Comparison of ENCODE assay signal across 8 cellular contexts in the genomic region with DNA sequence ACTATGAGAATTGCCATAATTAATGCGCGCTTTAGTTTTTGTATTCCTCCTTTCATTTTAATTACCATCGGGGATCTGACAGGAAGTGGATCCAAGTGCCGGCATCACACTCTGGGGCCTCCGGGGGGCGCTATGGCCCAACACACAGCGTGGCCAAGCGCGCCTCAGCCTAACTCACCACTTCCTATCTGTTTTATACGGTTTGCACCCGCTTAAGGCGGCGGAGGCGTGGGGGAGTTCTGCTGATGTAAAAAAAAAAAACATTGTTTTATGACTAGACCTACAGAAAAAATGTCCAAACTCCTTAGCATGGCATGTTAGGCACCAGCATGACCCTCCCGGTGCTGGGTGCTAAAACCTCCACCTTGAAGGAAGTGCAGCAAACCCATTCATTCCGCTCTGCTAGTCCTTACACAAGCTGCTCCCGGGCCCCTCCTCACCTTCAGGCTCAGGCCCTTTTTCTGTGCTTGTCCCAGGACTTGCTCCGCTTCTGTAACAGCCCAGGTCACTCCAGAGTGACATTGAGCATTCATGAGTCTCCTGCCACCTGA. TPM values are rescaled to one million over a fixed set of nuclear protein-coding genes. Genes with fewer than 3 reads are reported as not detected.
DNase-seq lines count a peak whose midpoint lies in the region; ATAC-seq and TF ChIP-seq lines count a peak whose summit lies in the region.

No MANE protein-coding gene starts in this region.

- TF ChIP-seq CTCF in LNCaP clone FGC (IDR thresholded peaks at IDR 0.05; ENCODE audit: control insufficient read depth, extremely low read depth, insufficient read depth) (peak; percentile 53), lung (IDR thresholded peaks at IDR 0.05; ENCODE audit: control extremely low read depth, extremely low read depth) (peak; percentile 41)

- peak; percentile 62 to 71 for ATAC-seq in activated CD4-positive, CD25-positive, alpha-beta regulatory T cell treated with anti-CD3 and anti-CD28 coated beads, Interleukin-2, amount 50 U/mL, for 24 hours
- ATAC-seq in lung (ENCODE audit: insufficient read depth, low FRiP score): peak; percentile 68
- ATAC-seq in HG03521 (IDR thresholded peaks at IDR 0.05; ENCODE audit: unreplicated experiment): no peak
- ATAC-seq in HG03520 (IDR thresholded peaks at IDR 0.05; ENCODE audit: unreplicated experiment): no peak

- WGBS in lung, 2 donors: 16 to 22% methylated on average over 18 of the region's 18 CpGs

- no peaks in the 10 kb centered on the region for H3K27me3 ChIP-seq in lung (ENCODE audit: control insufficient read depth, insufficient read depth)

- H3K4me1 ChIP-seq in lung (ENCODE audit: control insufficient read depth in 2 of 2, insufficient read depth in 2 of 2, low read length in 2 of 2): no peaks in the 10 kb centered on the region

- no peaks in the 10 kb centered on the region for H3K36me3 ChIP-seq in lung (ENCODE audit: control insufficient read depth in 2 of 2, insufficient read depth in 2 of 2, low read length in 2 of 2)

- DNase-seq in DMS53 treated with DMSO at 0.1 percent for 48 hours (lab: John Stamatoyannopoulos, UW; ENCODE audit: unreplicated experiment) (peak; percentile 65), LNCaP clone FGC (ENCODE audit: low read depth) (no peak), lung (ENCODE audit: low spot score) (peak; percentile 42)
- peak; percentile 80 for DNase-seq in central memory CD4-positive, alpha-beta T cell
- peak; percentile 68 for DNase-seq in stimulated activated CD8-positive, alpha-beta memory T cell treated with anti-CD3 and anti-CD28 coated beads, Interleukin-4, amount 100 ng/mL, for 24 hours (ENCODE audit: low read depth)

- H3K4me3 ChIP-seq in LNCaP clone FGC (ENCODE audit: low read depth, low read length) (no peak overlapping the region), lung (no peak overlapping the region)

- H3K27ac ChIP-seq in lung (ENCODE audit: low read depth in 1 of 2, low read length in 1 of 2): no peak overlapping the region

- H3K9me3 ChIP-seq in lung (ENCODE audit: control insufficient read depth in 2 of 2, insufficient read depth in 1 of 2, low read length in 1 of 2): no peaks in the 10 kb centered on the region

RNA-seq across cellular contexts. Expression of a gene that starts 4.5 kb away (rescaled TPM):
- 10 to 100 TPM in 1 of 2 donors, 1 to 10 TPM in 1; 8.2 to 15.8 TPM for total RNA-seq in lung
- 1 to 10 TPM; 5.8 to 6.5 TPM for polyA plus RNA-seq in lung

RNA-seq across cellular contexts. Expression of a gene that starts 24.1 kb away (rescaled TPM):
- total RNA-seq in lung: 10 to 100 TPM; 67.9 to 72.4 TPM
- polyA plus RNA-seq in lung: 10 to 100 TPM; 65.3 to 83.1 TPM

RNA-seq across cellular contexts. Expression of a gene that starts 35.7 kb away (rescaled TPM):
- total RNA-seq in lung: 100 to 1,000 TPM in 1 of 2 donors, 10 to 100 TPM in 1; 73.3 to 138 TPM
- polyA plus RNA-seq in lung: 100 to 1,000 TPM; 109 to 114 TPM

Comparison
In these comparisons a context has a peak if more than half of its experiments do, and no peak if none do; other contexts are left out.
1. ATAC-seq: peak in activated CD4-positive, CD25-positive, alpha-beta regulatory T cell treated with anti-CD3 and anti-CD28 coated beads, Interleukin-2, amount 50 U/mL, for 24 hours (2 of 2) and lung (single experiment); none in HG03521 (single experiment) and HG03520 (single experiment).